1 cellular context compared by ENCODE assay signal in the genomic region with DNA sequence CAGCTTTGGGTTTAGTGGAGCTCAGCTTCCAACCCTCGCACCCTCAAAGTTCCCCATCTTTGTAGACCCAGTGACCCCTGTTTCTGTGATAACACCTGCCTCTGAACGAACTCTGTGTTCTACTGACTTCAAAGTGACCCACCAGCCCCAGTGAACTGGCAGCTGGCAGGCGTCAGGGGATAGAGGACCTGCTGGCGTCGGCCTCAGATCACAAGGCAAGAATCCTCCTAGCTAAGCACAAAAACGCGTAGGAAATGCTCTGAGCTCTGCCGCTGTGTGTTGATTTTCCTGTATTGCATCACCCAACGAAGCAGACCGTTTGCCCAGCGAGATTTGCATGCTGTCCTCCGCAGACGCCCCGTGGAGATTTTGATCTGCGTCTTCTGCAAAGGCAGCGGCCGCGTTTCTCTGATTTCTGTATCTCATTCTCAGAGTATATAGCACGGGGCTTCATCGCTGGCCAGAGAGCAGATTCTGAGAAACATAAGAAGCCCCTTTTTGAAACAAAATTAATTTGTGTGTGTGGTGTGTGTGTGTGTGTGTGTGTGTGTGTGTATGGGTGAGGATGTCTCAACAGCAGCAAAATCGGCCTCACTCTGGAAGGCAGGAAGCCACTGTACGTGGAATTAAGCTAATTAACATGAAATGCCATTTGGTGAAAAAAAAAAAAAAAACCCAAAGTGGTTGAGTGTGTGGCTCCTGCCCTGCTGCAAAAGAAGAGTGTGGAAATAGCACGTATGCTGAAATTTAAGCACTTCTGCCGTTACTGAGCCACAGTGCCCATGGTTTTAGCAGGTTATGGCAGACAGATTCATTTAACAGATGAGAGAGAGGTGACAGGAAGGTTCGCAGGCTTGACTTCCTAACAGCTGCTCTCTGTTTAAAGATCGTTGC.
A peak's percentile ranks its signal among the peaks of the same experiment; 100 is the strongest.
TF ChIP-seq lines count a peak whose summit lies in the region.

No MANE protein-coding gene starts in this region.

TF ChIP-seq in HepG2, 621 proteins besides CTCF, POLR2A, EP300 and RAD21 (continued from another document and continues in another):
- TF ChIP-seq SIX1 (CRISPR knock-in tag; IDR thresholded peaks at IDR 0.05; ENCODE audit: borderline replicate concordance) (no peak), ZNF768 (CRISPR knock-in tag; IDR thresholded peaks at IDR 0.05) (no peak), ETV5 (CRISPR knock-in tag; IDR thresholded peaks at IDR 0.05; ENCODE audit: borderline replicate concordance) (peak; percentile 87), FOXO1 (CRISPR knock-in tag; IDR thresholded peaks at IDR 0.05) (peak; percentile 72; the same call in 1 of the 2 replicates), CBX2 (IDR thresholded peaks at IDR 0.05; ENCODE audit: low read depth, low read length) (no peak), CBX2 (CRISPR knock-in tag; IDR thresholded peaks at IDR 0.05; ENCODE audit: low read depth) (no peak), CBFB (CRISPR knock-in tag; IDR thresholded peaks at IDR 0.05) (no peak), ZNF614 (CRISPR knock-in tag; IDR thresholded peaks at IDR 0.05; ENCODE audit: borderline replicate concordance) (0 out of 2 replicates have a peak, but pooled peaks have one; percentile 58), ATRX (CRISPR knock-in tag; IDR thresholded peaks at IDR 0.05; ENCODE audit: borderline replicate concordance) (no peak), RFX1 (IDR thresholded peaks at IDR 0.05) (no peak), HCFC1 (IDR thresholded peaks at IDR 0.05; ENCODE audit: low read depth, low read length) (no peak), FOXA1 (IDR thresholded peaks at IDR 0.05) (no peak), FOXA1 (CRISPR knock-in tag; IDR thresholded peaks at IDR 0.05) (peak; percentile 90), TEAD2 (CRISPR knock-in tag; IDR thresholded peaks at IDR 0.05) (no peak), ZBTB8A (CRISPR knock-in tag; IDR thresholded peaks at IDR 0.05; ENCODE audit: borderline replicate concordance, low read depth) (no peak), ZNF136 (CRISPR knock-in tag; IDR thresholded peaks at IDR 0.05; ENCODE audit: low read depth) (0 out of 2 replicates have a peak, but pooled peaks have one; percentile 59), ELF4 (CRISPR knock-in tag; IDR thresholded peaks at IDR 0.05; ENCODE audit: borderline replicate concordance) (no peak), IKZF4 (CRISPR knock-in tag; IDR thresholded peaks at IDR 0.05; ENCODE audit: borderline replicate concordance, low read depth, not compliant biosample characterization) (no peak), SOX5 (CRISPR knock-in tag; IDR thresholded peaks at IDR 0.05; ENCODE audit: borderline replicate concordance) (peak; percentile 63; the same call in 1 of the 2 replicates), ZNF878 (CRISPR knock-in tag; IDR thresholded peaks at IDR 0.05) (peak; percentile 47; the same call in 1 of the 2 replicates), KAT7 (CRISPR knock-in tag; IDR thresholded peaks at IDR 0.05; ENCODE audit: borderline replicate concordance) (0 out of 2 replicates have a peak, but pooled peaks have one; percentile 36)
- TF ChIP-seq, protein P1, sequence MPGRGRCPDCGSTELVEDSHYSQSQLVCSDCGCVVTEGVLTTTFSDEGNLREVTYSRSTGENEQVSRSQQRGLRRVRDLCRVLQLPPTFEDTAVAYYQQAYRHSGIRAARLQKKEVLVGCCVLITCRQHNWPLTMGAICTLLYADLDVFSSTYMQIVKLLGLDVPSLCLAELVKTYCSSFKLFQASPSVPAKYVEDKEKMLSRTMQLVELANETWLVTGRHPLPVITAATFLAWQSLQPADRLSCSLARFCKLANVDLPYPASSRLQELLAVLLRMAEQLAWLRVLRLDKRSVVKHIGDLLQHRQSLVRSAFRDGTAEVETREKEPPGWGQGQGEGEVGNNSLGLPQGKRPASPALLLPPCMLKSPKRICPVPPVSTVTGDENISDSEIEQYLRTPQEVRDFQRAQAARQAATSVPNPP (CRISPR knock-in tag; IDR thresholded peaks at IDR 0.05) = no peak
- TF ChIP-seq, protein P2, sequence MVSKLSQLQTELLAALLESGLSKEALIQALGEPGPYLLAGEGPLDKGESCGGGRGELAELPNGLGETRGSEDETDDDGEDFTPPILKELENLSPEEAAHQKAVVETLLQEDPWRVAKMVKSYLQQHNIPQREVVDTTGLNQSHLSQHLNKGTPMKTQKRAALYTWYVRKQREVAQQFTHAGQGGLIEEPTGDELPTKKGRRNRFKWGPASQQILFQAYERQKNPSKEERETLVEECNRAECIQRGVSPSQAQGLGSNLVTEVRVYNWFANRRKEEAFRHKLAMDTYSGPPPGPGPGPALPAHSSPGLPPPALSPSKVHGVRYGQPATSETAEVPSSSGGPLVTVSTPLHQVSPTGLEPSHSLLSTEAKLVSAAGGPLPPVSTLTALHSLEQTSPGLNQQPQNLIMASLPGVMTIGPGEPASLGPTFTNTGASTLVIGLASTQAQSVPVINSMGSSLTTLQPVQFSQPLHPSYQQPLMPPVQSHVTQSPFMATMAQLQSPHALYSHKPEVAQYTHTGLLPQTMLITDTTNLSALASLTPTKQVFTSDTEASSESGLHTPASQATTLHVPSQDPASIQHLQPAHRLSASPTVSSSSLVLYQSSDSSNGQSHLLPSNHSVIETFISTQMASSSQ (IDR thresholded peaks at IDR 0.05; ENCODE audit: low read depth) = no peak
- TF ChIP-seq, protein P2 (CRISPR knock-in tag; IDR thresholded peaks at IDR 0.05; ENCODE audit: borderline replicate concordance) = peak; percentile 46; the same call in 1 of the 2 replicates
- TF ChIP-seq, protein P3, sequence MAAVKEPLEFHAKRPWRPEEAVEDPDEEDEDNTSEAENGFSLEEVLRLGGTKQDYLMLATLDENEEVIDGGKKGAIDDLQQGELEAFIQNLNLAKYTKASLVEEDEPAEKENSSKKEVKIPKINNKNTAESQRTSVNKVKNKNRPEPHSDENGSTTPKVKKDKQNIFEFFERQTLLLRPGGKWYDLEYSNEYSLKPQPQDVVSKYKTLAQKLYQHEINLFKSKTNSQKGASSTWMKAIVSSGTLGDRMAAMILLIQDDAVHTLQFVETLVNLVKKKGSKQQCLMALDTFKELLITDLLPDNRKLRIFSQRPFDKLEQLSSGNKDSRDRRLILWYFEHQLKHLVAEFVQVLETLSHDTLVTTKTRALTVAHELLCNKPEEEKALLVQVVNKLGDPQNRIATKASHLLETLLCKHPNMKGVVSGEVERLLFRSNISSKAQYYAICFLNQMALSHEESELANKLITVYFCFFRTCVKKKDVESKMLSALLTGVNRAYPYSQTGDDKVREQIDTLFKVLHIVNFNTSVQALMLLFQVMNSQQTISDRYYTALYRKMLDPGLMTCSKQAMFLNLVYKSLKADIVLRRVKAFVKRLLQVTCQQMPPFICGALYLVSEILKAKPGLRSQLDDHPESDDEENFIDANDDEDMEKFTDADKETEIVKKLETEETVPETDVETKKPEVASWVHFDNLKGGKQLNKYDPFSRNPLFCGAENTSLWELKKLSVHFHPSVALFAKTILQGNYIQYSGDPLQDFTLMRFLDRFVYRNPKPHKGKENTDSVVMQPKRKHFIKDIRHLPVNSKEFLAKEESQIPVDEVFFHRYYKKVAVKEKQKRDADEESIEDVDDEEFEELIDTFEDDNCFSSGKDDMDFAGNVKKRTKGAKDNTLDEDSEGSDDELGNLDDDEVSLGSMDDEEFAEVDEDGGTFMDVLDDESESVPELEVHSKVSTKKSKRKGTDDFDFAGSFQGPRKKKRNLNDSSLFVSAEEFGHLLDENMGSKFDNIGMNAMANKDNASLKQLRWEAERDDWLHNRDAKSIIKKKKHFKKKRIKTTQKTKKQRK (IDR thresholded peaks at IDR 0.05; ENCODE audit: low read length) = no peak
- TF ChIP-seq, protein P4, sequence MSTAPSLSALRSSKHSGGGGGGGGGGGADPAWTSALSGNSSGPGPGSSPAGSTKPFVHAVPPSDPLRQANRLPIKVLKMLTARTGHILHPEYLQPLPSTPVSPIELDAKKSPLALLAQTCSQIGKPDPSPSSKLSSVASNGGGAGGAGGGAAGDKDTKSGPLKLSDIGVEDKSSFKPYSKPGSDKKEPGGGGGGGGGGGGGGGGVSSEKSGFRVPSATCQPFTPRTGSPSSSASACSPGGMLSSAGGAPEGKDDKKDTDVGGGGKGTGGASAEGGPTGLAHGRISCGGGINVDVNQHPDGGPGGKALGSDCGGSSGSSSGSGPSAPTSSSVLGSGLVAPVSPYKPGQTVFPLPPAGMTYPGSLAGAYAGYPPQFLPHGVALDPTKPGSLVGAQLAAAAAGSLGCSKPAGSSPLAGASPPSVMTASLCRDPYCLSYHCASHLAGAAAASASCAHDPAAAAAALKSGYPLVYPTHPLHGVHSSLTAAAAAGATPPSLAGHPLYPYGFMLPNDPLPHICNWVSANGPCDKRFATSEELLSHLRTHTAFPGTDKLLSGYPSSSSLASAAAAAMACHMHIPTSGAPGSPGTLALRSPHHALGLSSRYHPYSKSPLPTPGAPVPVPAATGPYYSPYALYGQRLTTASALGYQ (CRISPR knock-in tag; IDR thresholded peaks at IDR 0.05) = peak; percentile 32; the same call in 1 of the 2 replicates
- TF ChIP-seq, protein P5, sequence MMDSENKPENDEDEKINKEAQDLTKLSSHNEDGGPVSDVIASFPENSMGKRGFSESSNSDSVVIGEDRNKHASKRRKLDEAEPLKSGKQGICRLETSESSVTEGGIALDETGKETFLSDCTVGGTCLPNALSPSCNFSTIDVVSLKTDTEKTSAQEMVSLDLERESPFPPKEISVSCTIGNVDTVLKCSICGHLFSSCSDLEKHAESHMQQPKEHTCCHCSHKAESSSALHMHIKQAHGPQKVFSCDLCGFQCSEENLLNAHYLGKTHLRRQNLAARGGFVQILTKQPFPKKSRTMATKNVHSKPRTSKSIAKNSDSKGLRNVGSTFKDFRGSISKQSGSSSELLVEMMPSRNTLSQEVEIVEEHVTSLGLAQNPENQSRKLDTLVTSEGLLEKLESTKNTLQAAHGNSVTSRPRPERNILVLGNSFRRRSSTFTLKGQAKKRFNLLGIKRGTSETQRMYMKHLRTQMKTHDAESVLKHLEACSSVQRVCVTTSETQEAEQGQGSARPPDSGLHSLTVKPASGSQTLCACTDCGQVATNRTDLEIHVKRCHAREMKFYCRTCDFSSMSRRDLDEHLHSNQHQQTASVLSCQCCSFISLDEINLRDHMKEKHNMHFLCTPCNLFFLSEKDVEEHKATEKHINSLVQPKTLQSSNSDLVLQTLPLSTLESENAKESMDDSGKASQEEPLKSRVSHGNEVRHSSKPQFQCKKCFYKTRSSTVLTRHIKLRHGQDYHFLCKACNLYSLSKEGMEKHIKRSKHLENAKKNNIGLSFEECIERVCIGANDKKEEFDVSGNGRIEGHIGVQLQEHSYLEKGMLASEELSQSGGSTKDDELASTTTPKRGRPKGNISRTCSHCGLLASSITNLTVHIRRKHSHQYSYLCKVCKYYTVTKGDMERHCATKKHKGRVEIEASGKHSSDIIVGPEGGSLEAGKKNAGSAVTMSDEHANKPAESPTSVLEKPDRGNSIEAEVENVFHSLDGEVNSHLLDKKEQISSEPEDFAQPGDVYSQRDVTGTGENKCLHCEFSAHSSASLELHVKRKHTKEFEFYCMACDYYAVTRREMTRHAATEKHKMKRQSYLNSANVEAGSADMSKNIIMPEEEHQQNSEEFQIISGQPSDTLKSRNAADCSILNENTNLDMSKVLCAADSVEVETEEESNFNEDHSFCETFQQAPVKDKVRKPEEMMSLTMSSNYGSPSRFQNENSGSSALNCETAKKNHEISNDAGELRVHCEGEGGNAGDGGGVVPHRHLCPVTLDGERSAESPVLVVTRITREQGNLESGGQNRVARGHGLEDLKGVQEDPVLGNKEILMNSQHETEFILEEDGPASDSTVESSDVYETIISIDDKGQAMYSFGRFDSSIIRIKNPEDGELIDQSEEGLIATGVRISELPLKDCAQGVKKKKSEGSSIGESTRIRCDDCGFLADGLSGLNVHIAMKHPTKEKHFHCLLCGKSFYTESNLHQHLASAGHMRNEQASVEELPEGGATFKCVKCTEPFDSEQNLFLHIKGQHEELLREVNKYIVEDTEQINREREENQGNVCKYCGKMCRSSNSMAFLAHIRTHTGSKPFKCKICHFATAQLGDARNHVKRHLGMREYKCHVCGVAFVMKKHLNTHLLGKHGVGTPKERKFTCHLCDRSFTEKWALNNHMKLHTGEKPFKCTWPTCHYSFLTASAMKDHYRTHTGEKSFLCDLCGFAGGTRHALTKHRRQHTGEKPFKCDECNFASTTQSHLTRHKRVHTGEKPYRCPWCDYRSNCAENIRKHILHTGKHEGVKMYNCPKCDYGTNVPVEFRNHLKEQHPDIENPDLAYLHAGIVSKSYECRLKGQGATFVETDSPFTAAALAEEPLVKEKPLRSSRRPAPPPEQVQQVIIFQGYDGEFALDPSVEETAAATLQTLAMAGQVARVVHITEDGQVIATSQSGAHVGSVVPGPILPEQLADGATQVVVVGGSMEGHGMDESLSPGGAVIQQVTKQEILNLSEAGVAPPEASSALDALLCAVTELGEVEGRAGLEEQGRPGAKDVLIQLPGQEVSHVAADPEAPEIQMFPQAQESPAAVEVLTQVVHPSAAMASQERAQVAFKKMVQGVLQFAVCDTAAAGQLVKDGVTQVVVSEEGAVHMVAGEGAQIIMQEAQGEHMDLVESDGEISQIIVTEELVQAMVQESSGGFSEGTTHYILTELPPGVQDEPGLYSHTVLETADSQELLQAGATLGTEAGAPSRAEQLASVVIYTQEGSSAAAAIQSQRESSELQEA (CRISPR knock-in tag; IDR thresholded peaks at IDR 0.05; ENCODE audit: not compliant biosample characterization) = no peak
- TF ChIP-seq, protein P6, sequence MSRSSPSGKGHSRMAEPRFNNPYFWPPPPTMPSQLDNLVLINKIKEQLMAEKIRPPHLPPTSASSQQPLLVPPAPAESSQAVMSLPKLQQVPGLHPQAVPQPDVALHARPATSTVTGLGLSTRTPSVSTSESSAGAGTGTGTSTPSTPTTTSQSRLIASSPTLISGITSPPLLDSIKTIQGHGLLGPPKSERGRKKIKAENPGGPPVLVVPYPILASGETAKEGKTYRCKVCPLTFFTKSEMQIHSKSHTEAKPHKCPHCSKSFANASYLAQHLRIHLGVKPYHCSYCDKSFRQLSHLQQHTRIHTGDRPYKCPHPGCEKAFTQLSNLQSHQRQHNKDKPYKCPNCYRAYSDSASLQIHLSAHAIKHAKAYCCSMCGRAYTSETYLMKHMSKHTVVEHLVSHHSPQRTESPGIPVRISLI (CRISPR knock-in tag; IDR thresholded peaks at IDR 0.05; ENCODE audit: borderline replicate concordance) = peak; percentile 30; the same call in 1 of the 2 replicates
